Comparison of ENCODE assay signal across 1 cellular context in the genomic region with DNA sequence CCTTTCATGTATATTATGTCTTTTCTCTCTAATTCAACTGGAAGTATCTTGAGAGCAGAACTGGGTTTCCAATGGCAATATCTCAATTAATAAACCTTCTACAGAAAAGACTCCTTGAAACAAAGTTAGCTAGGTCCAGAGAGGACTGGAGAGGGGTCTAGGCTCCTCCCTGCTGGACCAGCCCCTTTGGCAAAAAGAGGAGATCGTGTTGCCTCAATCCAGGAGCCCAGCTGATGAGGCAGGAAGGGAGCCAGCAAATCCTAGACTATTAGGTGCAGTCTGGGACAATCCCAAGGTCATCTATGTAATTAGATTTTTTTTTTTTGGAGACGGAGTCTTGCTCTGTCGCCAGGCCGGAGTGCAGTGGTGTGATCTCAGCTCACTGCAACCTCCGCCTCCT.
TF ChIP-seq lines count a peak whose summit lies in the region.

No MANE protein-coding gene starts in this region.

TF ChIP-seq in GM23338, 12 proteins besides CTCF, POLR2A, EP300 and RAD21 (continued from another document):
- TF ChIP-seq, protein P1, sequence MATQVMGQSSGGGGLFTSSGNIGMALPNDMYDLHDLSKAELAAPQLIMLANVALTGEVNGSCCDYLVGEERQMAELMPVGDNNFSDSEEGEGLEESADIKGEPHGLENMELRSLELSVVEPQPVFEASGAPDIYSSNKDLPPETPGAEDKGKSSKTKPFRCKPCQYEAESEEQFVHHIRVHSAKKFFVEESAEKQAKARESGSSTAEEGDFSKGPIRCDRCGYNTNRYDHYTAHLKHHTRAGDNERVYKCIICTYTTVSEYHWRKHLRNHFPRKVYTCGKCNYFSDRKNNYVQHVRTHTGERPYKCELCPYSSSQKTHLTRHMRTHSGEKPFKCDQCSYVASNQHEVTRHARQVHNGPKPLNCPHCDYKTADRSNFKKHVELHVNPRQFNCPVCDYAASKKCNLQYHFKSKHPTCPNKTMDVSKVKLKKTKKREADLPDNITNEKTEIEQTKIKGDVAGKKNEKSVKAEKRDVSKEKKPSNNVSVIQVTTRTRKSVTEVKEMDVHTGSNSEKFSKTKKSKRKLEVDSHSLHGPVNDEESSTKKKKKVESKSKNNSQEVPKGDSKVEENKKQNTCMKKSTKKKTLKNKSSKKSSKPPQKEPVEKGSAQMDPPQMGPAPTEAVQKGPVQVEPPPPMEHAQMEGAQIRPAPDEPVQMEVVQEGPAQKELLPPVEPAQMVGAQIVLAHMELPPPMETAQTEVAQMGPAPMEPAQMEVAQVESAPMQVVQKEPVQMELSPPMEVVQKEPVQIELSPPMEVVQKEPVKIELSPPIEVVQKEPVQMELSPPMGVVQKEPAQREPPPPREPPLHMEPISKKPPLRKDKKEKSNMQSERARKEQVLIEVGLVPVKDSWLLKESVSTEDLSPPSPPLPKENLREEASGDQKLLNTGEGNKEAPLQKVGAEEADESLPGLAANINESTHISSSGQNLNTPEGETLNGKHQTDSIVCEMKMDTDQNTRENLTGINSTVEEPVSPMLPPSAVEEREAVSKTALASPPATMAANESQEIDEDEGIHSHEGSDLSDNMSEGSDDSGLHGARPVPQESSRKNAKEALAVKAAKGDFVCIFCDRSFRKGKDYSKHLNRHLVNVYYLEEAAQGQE (IDR thresholded peaks at IDR 0.05; ENCODE audit: unreplicated experiment), result no peak
- TF ChIP-seq, protein P2, sequence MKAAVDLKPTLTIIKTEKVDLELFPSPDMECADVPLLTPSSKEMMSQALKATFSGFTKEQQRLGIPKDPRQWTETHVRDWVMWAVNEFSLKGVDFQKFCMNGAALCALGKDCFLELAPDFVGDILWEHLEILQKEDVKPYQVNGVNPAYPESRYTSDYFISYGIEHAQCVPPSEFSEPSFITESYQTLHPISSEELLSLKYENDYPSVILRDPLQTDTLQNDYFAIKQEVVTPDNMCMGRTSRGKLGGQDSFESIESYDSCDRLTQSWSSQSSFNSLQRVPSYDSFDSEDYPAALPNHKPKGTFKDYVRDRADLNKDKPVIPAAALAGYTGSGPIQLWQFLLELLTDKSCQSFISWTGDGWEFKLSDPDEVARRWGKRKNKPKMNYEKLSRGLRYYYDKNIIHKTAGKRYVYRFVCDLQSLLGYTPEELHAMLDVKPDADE (IDR thresholded peaks at IDR 0.05), result no peak
- no peak for TF ChIP-seq ZNF114 (CRISPR knock-in tag; IDR thresholded peaks at IDR 0.05)
- TF ChIP-seq EZH2phosphoT487 (IDR thresholded peaks at IDR 0.05; ENCODE audit: unreplicated experiment), result no peak
- TF ChIP-seq NANOG (IDR thresholded peaks at IDR 0.05; ENCODE audit: borderline replicate concordance), result no peak
- TF ChIP-seq, protein P3, sequence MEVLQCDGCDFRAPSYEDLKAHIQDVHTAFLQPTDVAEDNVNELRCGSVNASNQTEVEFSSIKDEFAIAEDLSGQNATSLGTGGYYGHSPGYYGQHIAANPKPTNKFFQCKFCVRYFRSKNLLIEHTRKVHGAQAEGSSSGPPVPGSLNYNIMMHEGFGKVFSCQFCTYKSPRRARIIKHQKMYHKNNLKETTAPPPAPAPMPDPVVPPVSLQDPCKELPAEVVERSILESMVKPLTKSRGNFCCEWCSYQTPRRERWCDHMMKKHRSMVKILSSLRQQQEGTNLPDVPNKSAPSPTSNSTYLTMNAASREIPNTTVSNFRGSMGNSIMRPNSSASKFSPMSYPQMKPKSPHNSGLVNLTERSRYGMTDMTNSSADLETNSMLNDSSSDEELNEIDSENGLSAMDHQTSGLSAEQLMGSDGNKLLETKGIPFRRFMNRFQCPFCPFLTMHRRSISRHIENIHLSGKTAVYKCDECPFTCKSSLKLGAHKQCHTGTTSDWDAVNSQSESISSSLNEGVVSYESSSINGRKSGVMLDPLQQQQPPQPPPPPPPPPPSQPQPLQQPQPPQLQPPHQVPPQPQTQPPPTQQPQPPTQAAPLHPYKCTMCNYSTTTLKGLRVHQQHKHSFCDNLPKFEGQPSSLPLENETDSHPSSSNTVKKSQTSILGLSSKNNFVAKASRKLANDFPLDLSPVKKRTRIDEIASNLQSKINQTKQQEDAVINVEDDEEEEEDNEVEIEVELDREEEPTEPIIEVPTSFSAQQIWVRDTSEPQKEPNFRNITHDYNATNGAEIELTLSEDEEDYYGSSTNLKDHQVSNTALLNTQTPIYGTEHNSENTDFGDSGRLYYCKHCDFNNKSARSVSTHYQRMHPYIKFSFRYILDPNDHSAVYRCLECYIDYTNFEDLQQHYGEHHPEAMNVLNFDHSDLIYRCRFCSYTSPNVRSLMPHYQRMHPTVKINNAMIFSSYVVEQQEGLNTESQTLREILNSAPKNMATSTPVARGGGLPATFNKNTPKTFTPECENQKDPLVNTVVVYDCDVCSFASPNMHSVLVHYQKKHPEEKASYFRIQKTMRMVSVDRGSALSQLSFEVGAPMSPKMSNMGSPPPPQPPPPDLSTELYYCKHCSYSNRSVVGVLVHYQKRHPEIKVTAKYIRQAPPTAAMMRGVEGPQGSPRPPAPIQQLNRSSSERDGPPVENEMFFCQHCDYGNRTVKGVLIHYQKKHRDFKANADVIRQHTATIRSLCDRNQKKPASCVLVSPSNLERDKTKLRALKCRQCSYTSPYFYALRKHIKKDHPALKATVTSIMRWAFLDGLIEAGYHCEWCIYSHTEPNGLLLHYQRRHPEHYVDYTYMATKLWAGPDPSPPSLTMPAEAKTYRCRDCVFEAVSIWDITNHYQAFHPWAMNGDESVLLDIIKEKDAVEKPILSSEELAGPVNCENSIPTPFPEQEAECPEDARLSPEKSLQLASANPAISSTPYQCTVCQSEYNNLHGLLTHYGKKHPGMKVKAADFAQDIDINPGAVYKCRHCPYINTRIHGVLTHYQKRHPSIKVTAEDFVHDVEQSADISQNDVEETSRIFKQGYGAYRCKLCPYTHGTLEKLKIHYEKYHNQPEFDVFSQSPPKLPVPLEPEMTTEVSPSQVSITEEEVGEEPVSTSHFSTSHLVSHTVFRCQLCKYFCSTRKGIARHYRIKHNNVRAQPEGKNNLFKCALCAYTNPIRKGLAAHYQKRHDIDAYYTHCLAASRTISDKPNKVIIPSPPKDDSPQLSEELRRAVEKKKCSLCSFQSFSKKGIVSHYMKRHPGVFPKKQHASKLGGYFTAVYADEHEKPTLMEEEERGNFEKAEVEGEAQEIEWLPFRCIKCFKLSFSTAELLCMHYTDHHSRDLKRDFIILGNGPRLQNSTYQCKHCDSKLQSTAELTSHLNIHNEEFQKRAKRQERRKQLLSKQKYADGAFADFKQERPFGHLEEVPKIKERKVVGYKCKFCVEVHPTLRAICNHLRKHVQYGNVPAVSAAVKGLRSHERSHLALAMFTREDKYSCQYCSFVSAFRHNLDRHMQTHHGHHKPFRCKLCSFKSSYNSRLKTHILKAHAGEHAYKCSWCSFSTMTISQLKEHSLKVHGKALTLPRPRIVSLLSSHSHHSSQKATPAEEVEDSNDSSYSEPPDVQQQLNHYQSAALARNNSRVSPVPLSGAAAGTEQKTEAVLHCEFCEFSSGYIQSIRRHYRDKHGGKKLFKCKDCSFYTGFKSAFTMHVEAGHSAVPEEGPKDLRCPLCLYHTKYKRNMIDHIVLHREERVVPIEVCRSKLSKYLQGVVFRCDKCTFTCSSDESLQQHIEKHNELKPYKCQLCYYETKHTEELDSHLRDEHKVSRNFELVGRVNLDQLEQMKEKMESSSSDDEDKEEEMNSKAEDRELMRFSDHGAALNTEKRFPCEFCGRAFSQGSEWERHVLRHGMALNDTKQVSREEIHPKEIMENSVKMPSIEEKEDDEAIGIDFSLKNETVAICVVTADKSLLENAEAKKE (CRISPR knock-in tag; IDR thresholded peaks at IDR 0.05), result no peak
- no peak for TF ChIP-seq JUNB (IDR thresholded peaks at IDR 0.05; ENCODE audit: unreplicated experiment)
- no peak for TF ChIP-seq EZH2 (IDR thresholded peaks at IDR 0.05; ENCODE audit: low read depth, unreplicated experiment)
- no peak for TF ChIP-seq CREB1 (CRISPR knock-in tag; IDR thresholded peaks at IDR 0.05; ENCODE audit: low read depth)
- no peak for TF ChIP-seq POLR2AphosphoS5 (IDR thresholded peaks at IDR 0.05; ENCODE audit: low read depth)
- TF ChIP-seq ZNF331 (CRISPR knock-in tag; IDR thresholded peaks at IDR 0.05; ENCODE audit: low read depth), result no peak
